In the genomic region with DNA sequence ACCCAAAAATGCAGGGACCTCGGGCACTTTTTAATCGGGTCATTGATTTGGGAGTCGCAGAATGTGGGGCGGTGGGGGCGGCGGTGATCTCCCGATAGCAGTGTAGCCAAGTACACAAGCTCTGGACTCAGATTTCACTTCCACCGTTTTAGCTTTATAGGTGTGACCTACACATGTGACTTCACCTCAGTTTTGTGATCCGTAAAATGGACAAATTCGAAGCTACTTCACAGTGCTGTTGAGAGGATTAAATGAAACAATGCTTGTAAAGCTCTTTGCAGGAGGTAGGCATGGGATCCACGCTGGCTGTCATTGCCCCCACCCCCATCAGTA, we compare ENCODE assay signal across 6 cellular contexts. TPM values are rescaled to one million over a fixed set of nuclear protein-coding genes. Genes with fewer than 3 reads are reported as not detected.
DNase-seq lines count a peak whose midpoint lies in the region; ATAC-seq lines count a peak whose summit lies in the region.

No MANE protein-coding gene starts in this region.

- H3K4me3 Mint-ChIP-seq in activated T-helper 2 cell treated with anti-CD3 and anti-CD28 coated beads, Interferon-gamma antibody, Interleukin-2, Interleukin-4, amounts not matched to agents 10 μg/mL and 5 μg/mL and 100 μg/mL, durations not matched to agents 14 hours and 24 hours and 36 hours (ENCODE audit: low read depth): peak overlapping the region; percentile 90

- H3K27ac Mint-ChIP-seq in activated T-helper 2 cell treated with anti-CD3 and anti-CD28 coated beads, Interferon-gamma antibody, Interleukin-2, Interleukin-4, amounts not matched to agents 10 μg/mL and 5 μg/mL and 100 μg/mL, durations not matched to agents 14 hours and 24 hours and 36 hours: peak overlapping the region; percentile 93

- H3K27me3 Mint-ChIP-seq in activated T-helper 2 cell treated with anti-CD3 and anti-CD28 coated beads, Interferon-gamma antibody, Interleukin-2, Interleukin-4, amounts not matched to agents 10 μg/mL and 5 μg/mL and 100 μg/mL, durations not matched to agents 14 hours and 24 hours and 36 hours (ENCODE audit: low read depth): no peaks in the 10 kb centered on the region

- no peaks in the 10 kb centered on the region for H3K27me3 ChIP-seq in mononuclear cell (ENCODE audit: insufficient read depth, low read length)

- no peak for ATAC-seq in HG03097 (IDR thresholded peaks at IDR 0.05; ENCODE audit: low FRiP score, unreplicated experiment)

- peaks cover 45% of the 10 kb centered on the region for H3K36me3 Mint-ChIP-seq in activated T-helper 2 cell treated with anti-CD3 and anti-CD28 coated beads, Interferon-gamma antibody, Interleukin-2, Interleukin-4, amounts not matched to agents 10 μg/mL and 5 μg/mL and 100 μg/mL, durations not matched to agents 14 hours and 24 hours and 36 hours (ENCODE audit: low read depth)

- H3K4me1 Mint-ChIP-seq in activated T-helper 2 cell treated with anti-CD3 and anti-CD28 coated beads, Interferon-gamma antibody, Interleukin-2, Interleukin-4, amounts not matched to agents 10 μg/mL and 5 μg/mL and 100 μg/mL, durations not matched to agents 14 hours and 24 hours and 36 hours (ENCODE audit: low read depth): peaks cover 26% of the 10 kb centered on the region

- H3K4me3 ChIP-seq in Jurkat, Clone E6-1 (ENCODE audit: low read length): peak overlapping the region; percentile 88
- H3K4me3 ChIP-seq in mononuclear cell (ENCODE audit: low read length): peak overlapping the region; percentile 97

- peaks cover 39% of the 10 kb centered on the region for H3K4me1 ChIP-seq in mononuclear cell (ENCODE audit: insufficient read depth, low read length)

- no peak for DNase-seq in Jurkat, Clone E6-1 (ENCODE audit: low read depth, low spot score)
- DNase-seq in activated T-helper 2 cell treated with anti-CD3 and anti-CD28 coated beads, Interferon-gamma antibody, Interleukin-2, Interleukin-4, amounts not matched to agents 10 μg/mL and 5 μg/mL and 100 μg/mL, durations not matched to agents 14 hours and 24 hours and 36 hours (ENCODE audit: low spot score): no peak
- no peak for DNase-seq in cerebellum (ENCODE audit: low spot score)
- DNase-seq in HuH-7.5 (ENCODE audit: low spot score): no peak

- H3K9me3 Mint-ChIP-seq in activated T-helper 2 cell treated with anti-CD3 and anti-CD28 coated beads, Interferon-gamma antibody, Interleukin-2, Interleukin-4, amounts not matched to agents 10 μg/mL and 5 μg/mL and 100 μg/mL, durations not matched to agents 14 hours and 24 hours and 36 hours: no peaks in the 10 kb centered on the region

- no peaks in the 10 kb centered on the region for H3K9me3 ChIP-seq in mononuclear cell (ENCODE audit: low read depth, low read length)

- intact Hi-C loops in activated T-helper 2 cell treated with anti-CD3 and anti-CD28 coated beads, Interferon-gamma antibody, Interleukin-2, Interleukin-4, amounts not matched to agents 10 μg/mL and 5 μg/mL and 100 μg/mL, durations not matched to agents 14 hours and 24 hours and 36 hours (cut with micrococcal nuclease): no loop called here

RNA-seq across cellular contexts. Expression of gene RITA1, which starts 0.5 kb away (rescaled TPM):
- polyA plus RNA-seq in Jurkat, Clone E6-1 (2012; ENCODE audit: insufficient read depth, insufficient read length): 28.2 TPM
- total RNA-seq in activated T-helper 2 cell treated with anti-CD3 and anti-CD28 coated beads, Interferon-gamma antibody, Interleukin-2, Interleukin-4, amounts not matched to agents 10 μg/mL and 5 μg/mL and 100 μg/mL, durations not matched to agents 14 hours and 24 hours and 36 hours: 26.8 and 27.2 TPM in 2 replicates
- total RNA-seq in mononuclear cell: 3.3 TPM
- 10.9 TPM for total RNA-seq in cerebellum

RNA-seq across cellular contexts. Expression of gene DDX54, which starts 0.7 kb away (rescaled TPM):
- polyA plus RNA-seq in Jurkat, Clone E6-1 (2012; ENCODE audit: insufficient read depth, insufficient read length): 149 TPM
- 115 and 118 TPM in 2 replicates for total RNA-seq in activated T-helper 2 cell treated with anti-CD3 and anti-CD28 coated beads, Interferon-gamma antibody, Interleukin-2, Interleukin-4, amounts not matched to agents 10 μg/mL and 5 μg/mL and 100 μg/mL, durations not matched to agents 14 hours and 24 hours and 36 hours
- 31.7 TPM for total RNA-seq in mononuclear cell
- 9.3 TPM for total RNA-seq in cerebellum

RNA-seq across cellular contexts. Expression of gene TPCN1, which starts 35.3 kb away (rescaled TPM):
- 8.8 TPM for polyA plus RNA-seq in Jurkat, Clone E6-1 (2012; ENCODE audit: insufficient read depth, insufficient read length)
- total RNA-seq in activated T-helper 2 cell treated with anti-CD3 and anti-CD28 coated beads, Interferon-gamma antibody, Interleukin-2, Interleukin-4, amounts not matched to agents 10 μg/mL and 5 μg/mL and 100 μg/mL, durations not matched to agents 14 hours and 24 hours and 36 hours: 44.9 and 47.5 TPM in 2 replicates
- 15.4 TPM for total RNA-seq in mononuclear cell
- total RNA-seq in cerebellum: 27.7 TPM

RNA-seq across cellular contexts. Expression of gene CFAP73, which starts 36.5 kb away (rescaled TPM):
- 2.5 TPM for polyA plus RNA-seq in Jurkat, Clone E6-1 (2012; ENCODE audit: insufficient read depth, insufficient read length)
- total RNA-seq in activated T-helper 2 cell treated with anti-CD3 and anti-CD28 coated beads, Interferon-gamma antibody, Interleukin-2, Interleukin-4, amounts not matched to agents 10 μg/mL and 5 μg/mL and 100 μg/mL, durations not matched to agents 14 hours and 24 hours and 36 hours: 0.14 TPM in 1 of 2 replicates, not detected in the other
- total RNA-seq in mononuclear cell: not detected
- 0.54 TPM for total RNA-seq in cerebellum

RNA-seq across cellular contexts. Expression of gene RASAL1, which starts 50.4 kb away (rescaled TPM):
- polyA plus RNA-seq in Jurkat, Clone E6-1 (2012; ENCODE audit: insufficient read depth, insufficient read length): 16.6 TPM
- 2.2 TPM in 2 replicates for total RNA-seq in activated T-helper 2 cell treated with anti-CD3 and anti-CD28 coated beads, Interferon-gamma antibody, Interleukin-2, Interleukin-4, amounts not matched to agents 10 μg/mL and 5 μg/mL and 100 μg/mL, durations not matched to agents 14 hours and 24 hours and 36 hours
- total RNA-seq in mononuclear cell (0.10 TPM), cerebellum (0.27 TPM)
